31 cellular contexts compared by ENCODE assay signal in genomic region chr17:44382917-44383316, GRCh38. TPM values are rescaled to one million over a fixed set of nuclear protein-coding genes. Genes with fewer than 3 reads are reported as not detected.
"Had no signal": no experiment of that assay in that cellular context is flagged by ENCODE, and none has a peak within 500 bp of the region (broad histone marks: within the 10 kb centered on the region; RNA-seq: fewer than 3 reads in every experiment).

No MANE protein-coding gene starts in this region.

- H3K4me3 ChIP-seq: ascending aorta, breast epithelium, cardiac muscle cell, coronary artery, dorsolateral prefrontal cortex, esophagus muscularis mucosa, gastroesophageal sphincter, heart right ventricle had no signal

- H3K27ac Mint-ChIP-seq: activated CD8-positive, alpha-beta T cell treated with anti-CD3 and anti-CD28 coated beads for 36 hours; activated naive CD4-positive, alpha-beta T cell treated with anti-CD3 and anti-CD28 coated beads, Interleukin-2, amount 10 ng/mL, durations not matched to agents 7 days and 5 days; activated naive CD4-positive, alpha-beta T cell treated with anti-CD3 and anti-CD28 coated beads, Interleukin-2, amount 50 U/mL, for 72 hours; activated naive CD8-positive, alpha-beta T cell treated with anti-CD3 and anti-CD28 coated beads, Interleukin-2, amount 10 ng/mL, durations not matched to agents 7 days and 5 days; activated T-helper 17 cell treated with anti-CD3 and anti-CD28 coated beads, Interleukin-2, amount 50 U/mL, for 72 hours; brain; dendritic cell treated with granulocyte-macrophage colony-stimulating factor and Interleukin-4, amounts not matched to agents 40 ng/mL and 50 ng/mL, for 4 days; endodermal cell had no signal

- DNase-seq: activated CD4-positive, alpha-beta T cell treated with anti-CD3 and anti-CD28 coated beads for 48 hours; activated CD4-positive, alpha-beta T cell treated with anti-CD3 and anti-CD28 coated beads, Interleukin-2, amount 50 U/mL, for 1 hour; activated CD4-positive, alpha-beta T cell treated with anti-CD3 and anti-CD28 coated beads, Interleukin-2, amount 50 U/mL, for 48 hours; activated CD4-positive, CD25-positive, alpha-beta regulatory T cell; activated CD8-positive, alpha-beta memory T cell treated with anti-CD3 and anti-CD28 coated beads for 24 hours; activated CD8-positive, alpha-beta T cell treated with anti-CD3 and anti-CD28 coated beads for 36 hours; activated gamma-delta T cell; activated naive CD4-positive, alpha-beta T cell; activated naive CD4-positive, alpha-beta T cell treated with anti-CD3 and anti-CD28 coated beads, Interleukin-2, amount 10 ng/mL, durations not matched to agents 7 days and 5 days; activated T-cell treated with anti-CD3 and anti-CD28 coated beads, Interleukin-2, amount 50 U/mL, for 4 hours; central memory CD4-positive, alpha-beta T cell; cerebellar nuclear complex; effector memory CD4-positive, alpha-beta T cell; endodermal cell; erythroblast; foreskin melanocyte; heart right ventricle; T-helper 1 cell; T-helper 2 cell had no signal

- H3K4me3 Mint-ChIP-seq: activated CD8-positive, alpha-beta T cell treated with anti-CD3 and anti-CD28 coated beads for 36 hours; activated naive CD4-positive, alpha-beta T cell treated with anti-CD3 and anti-CD28 coated beads, Interleukin-2, amount 10 ng/mL, durations not matched to agents 7 days and 5 days; activated naive CD8-positive, alpha-beta T cell treated with anti-CD3 and anti-CD28 coated beads, Interleukin-2, amount 10 ng/mL, durations not matched to agents 7 days and 5 days; activated T-cell treated with anti-CD3 and anti-CD28 coated beads, Interleukin-2, amount 50 U/mL, for 4 hours; activated T-helper 17 cell treated with anti-CD3 and anti-CD28 coated beads, Interleukin-2, amount 50 U/mL, for 72 hours; brain; dendritic cell treated with granulocyte-macrophage colony-stimulating factor and Interleukin-4, amounts not matched to agents 40 ng/mL and 50 ng/mL, for 4 days; endodermal cell had no signal

- H3K36me3 Mint-ChIP-seq: activated naive CD4-positive, alpha-beta T cell treated with anti-CD3 and anti-CD28 coated beads, Interleukin-2, amount 10 ng/mL, durations not matched to agents 7 days and 5 days; activated naive CD4-positive, alpha-beta T cell treated with anti-CD3 and anti-CD28 coated beads, Interleukin-2, amount 50 U/mL, for 72 hours; brain had no signal

- H3K9me3 Mint-ChIP-seq: activated CD8-positive, alpha-beta T cell treated with anti-CD3 and anti-CD28 coated beads for 36 hours; activated naive CD4-positive, alpha-beta T cell treated with anti-CD3 and anti-CD28 coated beads, Interleukin-2, amount 10 ng/mL, durations not matched to agents 7 days and 5 days; activated naive CD4-positive, alpha-beta T cell treated with anti-CD3 and anti-CD28 coated beads, Interleukin-2, amount 50 U/mL, for 72 hours; activated naive CD8-positive, alpha-beta T cell treated with anti-CD3 and anti-CD28 coated beads, Interleukin-2, amount 10 ng/mL, durations not matched to agents 7 days and 5 days; activated T-cell treated with anti-CD3 and anti-CD28 coated beads, Interleukin-2, amount 50 U/mL, for 4 hours; activated T-helper 17 cell treated with anti-CD3 and anti-CD28 coated beads, Interleukin-2, amount 50 U/mL, for 72 hours; dendritic cell treated with granulocyte-macrophage colony-stimulating factor and Interleukin-4, amounts not matched to agents 40 ng/mL and 50 ng/mL, for 4 days; endodermal cell had no signal

RNA-seq across cellular contexts. Expression of gene ITGA2B, which starts 6.5 kb away (rescaled TPM):
- total RNA-seq: ascending aorta had no signal
